8 cellular contexts compared by ENCODE assay signal in genomic region chr7:3042861-3043489, GRCh38. TPM values are rescaled to one million over a fixed set of nuclear protein-coding genes. Genes with fewer than 3 reads are reported as not detected.
A peak's percentile ranks its signal among the peaks of the same experiment; 100 is the strongest.
DNase-seq lines count a peak whose midpoint lies in the region; ATAC-seq, FAIRE-seq and TF ChIP-seq lines count a peak whose summit lies in the region.

No MANE protein-coding gene starts in this region.

- no peaks in the 10 kb centered on the region; the same call in 1 of the 2 replicates for H4K20me1 ChIP-seq in Karpas-422 (ENCODE audit: insufficient read depth, low read depth, low read length)

- H3K27me3 Mint-ChIP-seq in CD4-positive, alpha-beta T cell: no peaks in the 10 kb centered on the region

- FAIRE-seq in urothelium cell line (lab: Jason Lieb, UNC): no peak

- no peaks in the 10 kb centered on the region for H3K9me3 Mint-ChIP-seq in CD4-positive, alpha-beta T cell

- H3K36me3 Mint-ChIP-seq in CD4-positive, alpha-beta T cell (ENCODE audit: low read depth): peaks cover 45% of the 10 kb centered on the region

- intact Hi-C loops in CD4-positive, alpha-beta T cell (cut with DNase I, micrococcal nuclease): loop anchor here (2.0 to 10.0 kb wide), 6 partner anchors 49 to 262 kb away; partner anchors contain the start of gene SDK1 (in 1 of the 2)

- DNase-seq in CD4-positive, alpha-beta T cell: peak; percentile 23 to 69 (median 63)
- peak; percentile 80 for DNase-seq in Karpas-422
- peak; percentile 67 for DNase-seq in activated effector memory CD4-positive, alpha-beta T cell treated with Interleukin-2 at 50 U/mL for 16 hours
- peak; percentile 86 for DNase-seq in urothelium cell line (ENCODE audit: low spot score)
- DNase-seq in NOMO-1 treated with DMSO at 0.1 percent for 48 hours (lab: John Stamatoyannopoulos, UW; ENCODE audit: unreplicated experiment): no peak
- DNase-seq in superior temporal gyrus (ENCODE audit: extremely low spot score): no peak

- H3K27me3 ChIP-seq in CD4-positive, alpha-beta T cell (ENCODE audit: control insufficient read depth, insufficient read depth, low read length): no peaks in the 10 kb centered on the region
- H3K27me3 ChIP-seq in Karpas-422 (ENCODE audit: low read length) (no peaks in the 10 kb centered on the region), mononuclear cell (ENCODE audit: insufficient read depth, low read length) (no peaks in the 10 kb centered on the region)

- ATAC-seq in CD4-positive, alpha-beta T cell (ENCODE audit: poor library complexity): peak; percentile 75
- ATAC-seq in GM21515 (IDR thresholded peaks at IDR 0.05; ENCODE audit: unreplicated experiment): peak; percentile 65

- H3K36me3 ChIP-seq in Karpas-422 (ENCODE audit: insufficient read depth, low read length): no peaks in the 10 kb centered on the region

- H3K4me1 ChIP-seq in Karpas-422 (ENCODE audit: low read length): peaks cover 25% of the 10 kb centered on the region
- peaks cover 49% of the 10 kb centered on the region for H3K4me1 ChIP-seq in mononuclear cell (ENCODE audit: insufficient read depth, low read length)

- H2AFZ ChIP-seq in Karpas-422 (ENCODE audit: low read length): peak overlapping the region; percentile 31

- H3K27ac Mint-ChIP-seq in CD4-positive, alpha-beta T cell: peak overlapping the region; percentile 85

- no peaks in the 10 kb centered on the region for H3K9me3 ChIP-seq in CD4-positive, alpha-beta T cell (ENCODE audit: control insufficient read depth, low read length)
- no peaks in the 10 kb centered on the region for H3K9me3 ChIP-seq in Karpas-422 (ENCODE audit: low read length)
- no peaks in the 10 kb centered on the region for H3K9me3 ChIP-seq in mononuclear cell (ENCODE audit: low read depth, low read length)

- no peak for TF ChIP-seq CTCF in CD4-positive, alpha-beta T cell (IDR thresholded peaks at IDR 0.05)

- CTCF ChIA-PET in CD4-positive, alpha-beta T cell (lab: Charles Lee): interaction anchor here (0.6 to 1.3 kb wide), 3 partner anchors 22 to 103 kb away, joined by 3 read pairs; no protein-coding TSS in a partner anchor

- H3K4me3 Mint-ChIP-seq in CD4-positive, alpha-beta T cell: peak overlapping the region; percentile 93

- H3K4me1 Mint-ChIP-seq in CD4-positive, alpha-beta T cell (ENCODE audit: low read depth): peaks cover 70% of the 10 kb centered on the region

- POLR2A ChIA-PET in CD4-positive, alpha-beta T cell (lab: Charles Lee): interaction anchor here (0.6 to 3.6 kb wide), 11 partner anchors 11 to 88 kb away, joined by 3 to 21 read pairs (median 4); no protein-coding TSS in a partner anchor

- peaks cover 51% of the 10 kb centered on the region for H3K79me2 ChIP-seq in Karpas-422 (ENCODE audit: low read length)

- peak overlapping the region; percentile 94 for H3K4me2 ChIP-seq in Karpas-422 (ENCODE audit: low read depth, low read length, poor library complexity, severe bottlenecking)

- peak overlapping the region; percentile 99 for H3K27ac ChIP-seq in CD4-positive, alpha-beta T cell (ENCODE audit: low read depth, low read length)
- peak overlapping the region; percentile 77 for H3K27ac ChIP-seq in Karpas-422 (ENCODE audit: low read length)

- peak overlapping the region; percentile 90 for H3K4me3 ChIP-seq in Karpas-422 (ENCODE audit: low read length)
- peak overlapping the region; percentile 57 for H3K4me3 ChIP-seq in mononuclear cell (ENCODE audit: low read length)

- H3K9ac ChIP-seq in Karpas-422 (ENCODE audit: low read length): peak overlapping the region; percentile 88

- H3K9me2 ChIP-seq in Karpas-422 (replicated peaks; ENCODE audit: insufficient read depth, low read length): no peaks in the 10 kb centered on the region

RNA-seq across cellular contexts. Expression of gene CARD11, which starts 0.7 kb away (rescaled TPM):
- total RNA-seq in CD4-positive, alpha-beta T cell: 100 to 1,000 TPM; 118 to 122 TPM
- 38.5 and 87.2 TPM in 2 replicates for total RNA-seq in Karpas-422 (2014; rRNA removed; shearing (Covaris generic); ENCODE audit: low replicate concordance)
- 39.1 TPM for total RNA-seq in mononuclear cell

Comparison
In these comparisons a context has a peak if more than half of its experiments do, and no peak if none do; other contexts are left out.
1. DNase-seq: peak in CD4-positive, alpha-beta T cell (10 of 10), Karpas-422 (single experiment), activated effector memory CD4-positive, alpha-beta T cell treated with Interleukin-2 at 50 U/mL for 16 hours (single experiment) and urothelium cell line (single experiment); none in NOMO-1 treated with DMSO at 0.1 percent for 48 hours (single experiment) and superior temporal gyrus (single experiment).